Comparison of ENCODE assay signal across 7 cellular contexts in the genomic region with DNA sequence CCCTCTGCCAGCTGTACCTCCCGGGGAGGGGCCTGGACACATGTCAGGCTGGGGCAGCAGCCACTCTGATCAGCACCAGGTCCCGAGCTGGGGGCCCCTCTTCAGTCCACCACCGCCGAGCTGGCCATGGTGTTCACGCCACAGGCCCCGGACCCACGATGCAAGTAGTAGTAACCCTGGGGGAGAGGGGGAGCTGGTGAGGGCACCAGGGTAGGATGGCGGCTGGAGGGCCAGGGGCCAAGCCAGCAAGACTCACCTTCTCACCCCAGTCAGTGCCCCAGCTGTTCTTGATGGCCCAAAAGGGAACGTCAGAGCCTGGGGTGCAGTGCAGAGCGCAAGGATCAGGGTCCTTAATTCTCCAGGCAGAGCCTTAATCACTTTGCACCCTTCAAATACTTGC. TPM values are rescaled to one million over a fixed set of nuclear protein-coding genes. Genes with fewer than 3 reads are reported as not detected.
"Had no signal": no experiment of that assay in that cellular context is flagged by ENCODE, and none has a peak within 500 bp of the region (broad histone marks: within the 10 kb centered on the region; RNA-seq: fewer than 3 reads in every experiment).

No MANE protein-coding gene starts in this region.

- H3K9ac ChIP-seq: GM23248 had no signal

- H2AFZ ChIP-seq: GM23248 had no signal

- H3K4me3 Mint-ChIP-seq: H9 had no signal

- H3K4me3 ChIP-seq: GM23248 had no signal

- H3K9me3 Mint-ChIP-seq: H9 had no signal

- DNase-seq: GM23248, GOT3, H9, HCEC 1CT, IMR-90 had no signal

- H3K27ac ChIP-seq: GM23248 had no signal

RNA-seq across cellular contexts. Expression of a gene that starts 4.6 kb away (rescaled TPM):
- total RNA-seq: HT-29 had no signal

RNA-seq across cellular contexts. Expression of a gene that starts 17.1 kb away (rescaled TPM):
- total RNA-seq: GM23248, H4, HT-29 had no signal
- polyA plus RNA-seq: GM23248 had no signal
